Comparison of ENCODE assay signal across 17 cellular contexts in genomic region chr12:45708363-45708762, GRCh38.
"Had no signal": no experiment of that assay in that cellular context is flagged by ENCODE, and none has a peak within 500 bp of the region (broad histone marks: within the 10 kb centered on the region; RNA-seq: fewer than 3 reads in every experiment).

No MANE protein-coding gene starts in this region.

- H3K9me3 ChIP-seq: mucosa of descending colon, stomach had no signal

- H3K36me3 Mint-ChIP-seq: natural killer cell had no signal

- H3K36me3 ChIP-seq: stomach had no signal

- H3K4me3 ChIP-seq: coronary artery, mucosa of descending colon, stomach had no signal

- H3K27me3 ChIP-seq: foreskin keratinocyte, stomach had no signal

- H3K27ac ChIP-seq: coronary artery, foreskin keratinocyte, stomach had no signal

- H3K4me3 Mint-ChIP-seq: endodermal cell, immature natural killer cell, natural killer cell, neural crest cell had no signal

- ATAC-seq: foreskin keratinocyte, left cardiac atrium, mucosa of descending colon, natural killer cell, right cardiac atrium had no signal

- H3K9me3 Mint-ChIP-seq: endodermal cell, immature natural killer cell, natural killer cell, neural crest cell had no signal

- H3K27ac Mint-ChIP-seq: endodermal cell, natural killer cell had no signal

- DNase-seq: effector CD4-positive, alpha-beta T cell; endodermal cell; erythroblast; foreskin keratinocyte; immature natural killer cell; left cardiac atrium; mucosa of descending colon; natural killer cell; right cardiac atrium; stimulated activated CD4-positive, alpha-beta T cell treated with anti-CD3 and anti-CD28 coated beads, Interleukin-2, amount 100 ng/mL, for 24 hours; stimulated activated CD4-positive, alpha-beta T cell treated with anti-CD3 and anti-CD28 coated beads, Interleukin-4, amount 100 ng/mL, for 4 hours; stimulated activated naive CD4-positive, alpha-beta T cell; stomach; substantia nigra; trophoblast cell had no signal
